8 cellular contexts compared by ENCODE assay signal in the genomic region with DNA sequence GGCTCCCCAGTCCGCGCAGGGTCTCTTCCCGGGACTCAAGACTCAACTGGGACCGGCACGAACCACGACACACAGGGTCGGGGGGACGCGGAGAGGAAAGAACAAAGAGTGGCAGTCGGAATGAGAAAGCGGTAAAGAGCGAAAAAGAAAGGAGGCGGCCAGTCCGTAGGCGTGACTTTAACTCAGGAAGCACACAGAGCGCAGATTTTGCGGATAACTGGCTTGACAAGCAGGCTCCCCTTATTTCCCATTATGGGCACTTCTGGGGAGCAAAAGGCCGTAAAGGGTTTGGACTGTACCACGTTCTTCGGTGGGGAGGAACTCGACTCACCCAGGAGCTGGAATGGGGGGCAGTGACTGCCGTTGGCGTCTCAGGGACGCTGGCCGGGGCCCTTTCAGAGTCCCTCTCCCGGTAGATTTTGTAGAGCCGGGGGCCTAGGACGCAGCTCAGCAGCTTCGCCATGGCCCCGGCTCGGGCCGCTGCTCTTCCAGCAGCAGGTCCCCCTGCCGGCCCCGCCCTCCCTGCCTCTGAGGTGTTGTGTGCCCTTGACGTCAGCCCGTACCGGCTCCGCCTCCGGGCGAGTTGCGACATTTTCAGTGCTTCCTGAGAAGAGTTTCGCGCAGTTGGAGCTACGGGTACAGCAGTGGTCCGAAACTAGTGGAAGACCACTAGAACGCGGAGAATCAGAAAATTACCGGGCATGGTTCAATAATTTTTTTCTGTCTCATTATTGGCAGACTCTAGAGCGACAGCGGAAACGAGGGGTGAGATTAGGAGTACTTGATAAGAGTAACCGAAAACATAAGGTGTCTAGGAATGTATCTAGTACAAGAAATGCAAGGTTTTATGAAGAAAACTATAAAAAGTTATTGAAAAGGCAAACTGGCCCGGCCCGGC. TPM values are rescaled to one million over a fixed set of nuclear protein-coding genes. Genes with fewer than 3 reads are reported as not detected.
DNase-seq lines count a peak whose midpoint lies in the region; ATAC-seq and TF ChIP-seq lines count a peak whose summit lies in the region.

TSS of gene ABHD16A (minus strand) at position 506 of the 898 bp plus-strand sequence. CDS start at position 463, 43 bp downstream.

- H4K20me1 ChIP-seq in SU-DHL-6 (ENCODE audit: low read depth, low read length), result no peaks in the 10 kb centered on the region

- H3K4me3 ChIP-seq in SU-DHL-6 (ENCODE audit: insufficient read depth, low read length, poor library complexity, severe bottlenecking), result peak within 1 kb of the TSS; percentile 82
- peak within 1 kb of the TSS; percentile 94 for H3K4me3 ChIP-seq in thymus (ENCODE audit: low read length)

- H3K9me2 ChIP-seq in SU-DHL-6 (replicated peaks; ENCODE audit: insufficient read depth, low read length), result no peaks in the 10 kb centered on the region

- TF ChIP-seq CTCF in SU-DHL-6 (IDR thresholded peaks at IDR 0.05; ENCODE audit: insufficient read depth, low read length, poor library complexity, severe bottlenecking) (no peak), osteocyte (IDR thresholded peaks at IDR 0.05) (no peak)

- H3K36me3 ChIP-seq in SU-DHL-6 (ENCODE audit: low read length) (0 out of 2 replicates have a peak, but pooled peaks cover 2% of the 10 kb centered on the region), thymus (ENCODE audit: control insufficient read depth, insufficient read depth) (peaks cover 20% of the 10 kb centered on the region)

- H3K9me3 ChIP-seq in SU-DHL-6 (ENCODE audit: insufficient read depth, low read length) (no peaks in the 10 kb centered on the region), thymus (ENCODE audit: control insufficient read depth) (no peaks in the 10 kb centered on the region)

- no peaks in the 10 kb centered on the region for H3K27me3 ChIP-seq in SU-DHL-6 (ENCODE audit: low read length)
- no peaks in the 10 kb centered on the region for H3K27me3 ChIP-seq in thymus (ENCODE audit: control insufficient read depth, insufficient read depth)

- peaks cover 7% of the 10 kb centered on the region for H3F3A ChIP-seq in SU-DHL-6 (ENCODE audit: insufficient read depth)

- peak within 1 kb of the TSS; percentile 71 for H2AFZ ChIP-seq in SU-DHL-6 (ENCODE audit: low read depth, low read length, severe bottlenecking)

- H3K4me3 Mint-ChIP-seq in activated naive CD8-positive, alpha-beta T cell treated with anti-CD3 and anti-CD28 coated beads, Interleukin-2, amount 10 ng/mL, durations not matched to agents 7 days and 5 days, result peak within 1 kb of the TSS; percentile 97
- H3K4me3 Mint-ChIP-seq in osteocyte (ENCODE audit: unreplicated experiment), result peak within 1 kb of the TSS; percentile 99

- peak within 1 kb of the TSS; percentile 94 for H3K27ac Mint-ChIP-seq in activated naive CD8-positive, alpha-beta T cell treated with anti-CD3 and anti-CD28 coated beads, Interleukin-2, amount 10 ng/mL, durations not matched to agents 7 days and 5 days
- peak within 1 kb of the TSS; percentile 98 for H3K27ac Mint-ChIP-seq in osteocyte (ENCODE audit: unreplicated experiment)

- no peaks in the 10 kb centered on the region for H3K27me3 Mint-ChIP-seq in activated naive CD8-positive, alpha-beta T cell treated with anti-CD3 and anti-CD28 coated beads, Interleukin-2, amount 10 ng/mL, durations not matched to agents 7 days and 5 days
- no peaks in the 10 kb centered on the region for H3K27me3 Mint-ChIP-seq in osteocyte (ENCODE audit: unreplicated experiment)

- DNase-seq in GM04504 (ENCODE audit: low read depth) (peak; percentile 96), NCI-H128 (lab: John Stamatoyannopoulos, UW; ENCODE audit: unreplicated experiment) (peak; percentile 89), head of caudate nucleus (peak; percentile 97 to 100 (median 99)), osteocyte (ENCODE audit: extremely low spot score, unreplicated experiment) (peak; percentile 99)
- DNase-seq in activated naive CD8-positive, alpha-beta T cell treated with anti-CD3 and anti-CD28 coated beads, Interleukin-2, amount 10 ng/mL, durations not matched to agents 7 days and 5 days, result peak; percentile 97

- H3K4me1 Mint-ChIP-seq in activated naive CD8-positive, alpha-beta T cell treated with anti-CD3 and anti-CD28 coated beads, Interleukin-2, amount 10 ng/mL, durations not matched to agents 7 days and 5 days, result peaks cover 20% of the 10 kb centered on the region
- H3K4me1 Mint-ChIP-seq in osteocyte (ENCODE audit: unreplicated experiment), result peaks cover 23% of the 10 kb centered on the region

- H3K27ac ChIP-seq in SU-DHL-6 (ENCODE audit: low read depth, low read length) (peak within 1 kb of the TSS; percentile 75), thymus (ENCODE audit: low read depth) (peak within 1 kb of the TSS; percentile 100)

- intact Hi-C loops in head of caudate nucleus (cut with DNase I), result no loop called here

- peak within 1 kb of the TSS; percentile 84 for H3K4me2 ChIP-seq in SU-DHL-6 (ENCODE audit: low read depth, low read length, poor library complexity, severe bottlenecking)

- POLR2A ChIA-PET in activated naive CD8-positive, alpha-beta T cell treated with anti-CD3 and anti-CD28 coated beads, Interleukin-2, amount 10 ng/mL, durations not matched to agents 7 days and 5 days (lab: Charles Lee), result interaction anchor here (0.6 to 5.4 kb wide), 29 partner anchors 8 to 1623 kb away, joined by 3 to 34 read pairs (median 3); partner anchors contain the start of genes C6orf47, CLIC1, DDAH2 and EHMT2

- peak; percentile 80 for ATAC-seq in HG02623 (IDR thresholded peaks at IDR 0.05; ENCODE audit: unreplicated experiment)
- ATAC-seq in activated naive CD8-positive, alpha-beta T cell treated with anti-CD3 and anti-CD28 coated beads, Interleukin-2, amount 10 ng/mL, durations not matched to agents 7 days and 5 days (ENCODE audit: low read depth), result peak; percentile 94

- 1% methylated on average over 54 of the region's 54 CpGs for WGBS in thymus

- peaks cover 15% of the 10 kb centered on the region for H3K4me1 ChIP-seq in thymus (ENCODE audit: control insufficient read depth, insufficient read depth, low read length)

- no peaks in the 10 kb centered on the region for H3K36me3 Mint-ChIP-seq in activated naive CD8-positive, alpha-beta T cell treated with anti-CD3 and anti-CD28 coated beads, Interleukin-2, amount 10 ng/mL, durations not matched to agents 7 days and 5 days
- H3K36me3 Mint-ChIP-seq in osteocyte (ENCODE audit: unreplicated experiment), result peaks cover 2% of the 10 kb centered on the region

- peak within 1 kb of the TSS; percentile 80 for H3K9ac ChIP-seq in SU-DHL-6 (ENCODE audit: low read length)

- no peaks in the 10 kb centered on the region for H3K9me3 Mint-ChIP-seq in activated naive CD8-positive, alpha-beta T cell treated with anti-CD3 and anti-CD28 coated beads, Interleukin-2, amount 10 ng/mL, durations not matched to agents 7 days and 5 days
- H3K9me3 Mint-ChIP-seq in osteocyte (ENCODE audit: unreplicated experiment), result no peaks in the 10 kb centered on the region

- H3K79me2 ChIP-seq in SU-DHL-6 (ENCODE audit: insufficient read depth, low read length), result peaks cover 26% of the 10 kb centered on the region

RNA-seq across cellular contexts. Expression of gene ABHD16A, which starts in this region (rescaled TPM):
- 10 to 100 TPM; 57.8 to 64.0 TPM for total RNA-seq in activated naive CD8-positive, alpha-beta T cell treated with anti-CD3 and anti-CD28 coated beads, Interleukin-2, amount 10 ng/mL, durations not matched to agents 7 days and 5 days
- total RNA-seq in osteocyte, result 46.6 and 50.5 TPM in 2 replicates
- polyA plus RNA-seq in thymus, result 51.3 TPM

Comparison
In these comparisons a context has a peak if more than half of its experiments do, and no peak if none do; other contexts are left out.
1. Peak in every context shown above with its lines: DNase-seq, ATAC-seq, H3K4me3 ChIP-seq and H3K27ac ChIP-seq.